13 cellular contexts compared by ENCODE assay signal in genomic region chr6:163331245-163331644, GRCh38.
DNase-seq lines count a peak whose midpoint lies in the region; TF ChIP-seq lines count a peak whose summit lies in the region.
"Had no signal": no experiment of that assay in that cellular context is flagged by ENCODE, and none has a peak within 500 bp of the region (broad histone marks: within the 10 kb centered on the region; RNA-seq: fewer than 3 reads in every experiment).

No MANE protein-coding gene starts in this region.

- no peak overlapping the region for H3K4ac ChIP-seq in neuronal stem cell (ENCODE audit: low read length)

- H2BK15ac ChIP-seq in neuronal stem cell (ENCODE audit: low read length): no peak overlapping the region

- peaks cover 6% of the 10 kb centered on the region for H3K9me3 ChIP-seq in endodermal cell (ENCODE audit: control insufficient read depth, low read length)
- H3K9me3 ChIP-seq in neuronal stem cell (replicated peaks in 1 of 2; ENCODE audit: control insufficient read depth in 2 of 2, insufficient read depth in 1 of 2, low read depth in 1 of 2, low read length in 2 of 2): peaks cover 0 to 2% of the 10 kb centered on the region in 2 donors
- no peaks in the 10 kb centered on the region for H3K9me3 ChIP-seq in PC-9 (ENCODE audit: insufficient read depth, low read depth)

- H3K4me1 ChIP-seq in endodermal cell (ENCODE audit: control insufficient read depth, insufficient read depth, low read length) (no peaks in the 10 kb centered on the region), neuronal stem cell (ENCODE audit: control insufficient read depth in 2 of 2, insufficient read depth in 1 of 2, low read depth in 1 of 2, low read length in 2 of 2) (peaks cover 7 to 11% of the 10 kb centered on the region in 2 donors), PC-9 (replicated peaks; ENCODE audit: insufficient read depth) (no peaks in the 10 kb centered on the region)

- no peak for TF ChIP-seq CTCF in brain (conservative IDR thresholded peaks at IDR 0.05)
- TF ChIP-seq CTCF in endodermal cell (conservative IDR thresholded peaks at IDR 0.05): no peak
- TF ChIP-seq CTCF in PC-9 (conservative IDR thresholded peaks at IDR 0.05): no peak

- H2BK5ac ChIP-seq in neuronal stem cell (ENCODE audit: low read length): no peak overlapping the region

- CTCF ChIA-PET in PC-9 (lab: Charles Lee): no interaction called here

- no peaks in the 10 kb centered on the region for H4K20me1 ChIP-seq in PC-9 (ENCODE audit: insufficient read depth)

- no peaks in the 10 kb centered on the region for H3K9me2 ChIP-seq in PC-9 (ENCODE audit: insufficient read depth)

- intact Hi-C loops in PC-9 (cut with micrococcal nuclease; ENCODE audit: unreplicated experiment): no loop called here

- DNase-seq in H7: peak; percentile 59
- peak; percentile 35 for DNase-seq in endodermal cell
- no peak for DNase-seq in neuronal stem cell (ENCODE audit: low spot score)
- no peak for DNase-seq in activated CD4-positive, alpha-beta T cell treated with anti-CD3 and anti-CD28 coated beads for 1 hour
- no peak for DNase-seq in PC-9
- no peak for DNase-seq in UCSD-AML1 (lab: John Stamatoyannopoulos, UW; ENCODE audit: unreplicated experiment)
- DNase-seq: CD4-positive, alpha-beta T cell; DMS79; GM23248; H9 had no signal

- no peak overlapping the region for H3K18ac ChIP-seq in neuronal stem cell (ENCODE audit: low read length)

- H3K27me3 Mint-ChIP-seq in brain: peaks cover 4% of the 10 kb centered on the region
- peaks cover 1% of the 10 kb centered on the region for H3K27me3 Mint-ChIP-seq in endodermal cell (ENCODE audit: insufficient read depth)

- H2AFZ ChIP-seq in neuronal stem cell (ENCODE audit: low read length): no peak overlapping the region
- no peak overlapping the region for H2AFZ ChIP-seq in PC-9
- H2AFZ ChIP-seq: GM23248 had no signal

- H3K4me2 ChIP-seq in neuronal stem cell (ENCODE audit: insufficient read depth, low read length, poor library complexity, severe bottlenecking) (no peak overlapping the region), PC-9 (no peak overlapping the region)

- WGBS in endodermal cell (ENCODE audit: insufficient coverage in 1 of 2, insufficient read length in 1 of 2), 2 experiments: 78 to 87% methylated on average over 8 to 9 of the region's 9 CpGs
- no CpG with 5 or more reads among the region's 9 CpGs for WGBS in neuronal stem cell (ENCODE audit: extremely low coverage in 2 of 2, insufficient read length in 2 of 2, insufficient replicate concordance in 1 of 2), 2 donors

- H3K14ac ChIP-seq in neuronal stem cell (ENCODE audit: low read length): no peak overlapping the region

- H3K23ac ChIP-seq in neuronal stem cell (ENCODE audit: low read depth, low read length, poor library complexity): no peak overlapping the region

- H3F3A ChIP-seq in PC-9 (ENCODE audit: insufficient read depth, low read depth): no peaks in the 10 kb centered on the region

- H3K79me1 ChIP-seq in neuronal stem cell (ENCODE audit: low read depth, low read length): no peaks in the 10 kb centered on the region

- H3K9me3 Mint-ChIP-seq in brain (peaks cover 0 to 6% (median 3%) of the 10 kb centered on the region in 5 experiments), endodermal cell (peaks cover 9% of the 10 kb centered on the region)
- H3K9me3 Mint-ChIP-seq: CD4-positive, alpha-beta T cell had no signal

- no peak overlapping the region for H3K9ac ChIP-seq in endodermal cell (ENCODE audit: extremely low read depth, low read length, poor library complexity, severe bottlenecking)
- H3K9ac ChIP-seq in neuronal stem cell (ENCODE audit: low read depth, low read length, poor library complexity): no peak overlapping the region
- H3K9ac ChIP-seq: GM23248 had no signal

- H3K4me3 ChIP-seq in H7 (ENCODE audit: insufficient read depth, low read depth, low read length): no peak overlapping the region
- H3K4me3 ChIP-seq in endodermal cell (ENCODE audit: low read length): no peak overlapping the region
- H3K4me3 ChIP-seq in neuronal stem cell (ENCODE audit: low read length in 2 of 2): no peak overlapping the region
- H3K4me3 ChIP-seq in PC-9: no peak overlapping the region
- H3K4me3 ChIP-seq: GM12878, GM23248 had no signal

- H3K27ac ChIP-seq in endodermal cell (ENCODE audit: low read depth, low read length) (no peak overlapping the region), neuronal stem cell (replicated peaks; ENCODE audit: low read length) (no peak overlapping the region), PC-9 (no peak overlapping the region)
- H3K27ac ChIP-seq: GM23248 had no signal

- H2BK12ac ChIP-seq in neuronal stem cell (ENCODE audit: low read length): no peak overlapping the region

- H3K79me2 ChIP-seq in PC-9 (ENCODE audit: low read depth): no peaks in the 10 kb centered on the region

- no peak overlapping the region for H2BK120ac ChIP-seq in neuronal stem cell (ENCODE audit: low read depth, low read length)

- H3K4me1 Mint-ChIP-seq in brain (peaks cover 40% of the 10 kb centered on the region), endodermal cell (peaks cover 4% of the 10 kb centered on the region)
- H3K4me1 Mint-ChIP-seq: B cell had no signal

- no peak overlapping the region for H4K8ac ChIP-seq in neuronal stem cell (ENCODE audit: low read depth, low read length)

- H3K27ac Mint-ChIP-seq in brain: peak overlapping the region in 4 of 5 experiments; percentile 68 to 85 (median 77)
- H3K27ac Mint-ChIP-seq in endodermal cell: no peak overlapping the region
- H3K27ac Mint-ChIP-seq: B cell; CD4-positive, alpha-beta T cell had no signal

- H3K36me3 ChIP-seq in H7 (replicated peaks; ENCODE audit: control insufficient read depth, insufficient read depth, low read length): no peaks in the 10 kb centered on the region
- no peaks in the 10 kb centered on the region for H3K36me3 ChIP-seq in endodermal cell (ENCODE audit: control insufficient read depth, insufficient read depth, low read length)
- H3K36me3 ChIP-seq in neuronal stem cell (replicated peaks in 1 of 2; ENCODE audit: control insufficient read depth in 2 of 2, insufficient read depth in 2 of 2, low read length in 2 of 2): no peaks in the 10 kb centered on the region
- H3K36me3 ChIP-seq in PC-9 (ENCODE audit: low read depth): no peaks in the 10 kb centered on the region

- H4K91ac ChIP-seq in neuronal stem cell (ENCODE audit: low read depth, low read length, poor library complexity): no peak overlapping the region

- H3K36me3 Mint-ChIP-seq in brain: no peaks in the 10 kb centered on the region
- H3K36me3 Mint-ChIP-seq in endodermal cell (ENCODE audit: low read depth): no peaks in the 10 kb centered on the region

- POLR2A ChIA-PET in PC-9 (lab: Charles Lee; ENCODE audit: unreplicated experiment): no interaction called here

- H3K27me3 ChIP-seq in H7 (ENCODE audit: control insufficient read depth, insufficient read depth, low read length): peaks cover 3% of the 10 kb centered on the region; the same call in 1 of the 2 replicates
- H3K27me3 ChIP-seq in endodermal cell (ENCODE audit: control insufficient read depth, insufficient read depth, low read length, poor library complexity, severe bottlenecking): no peaks in the 10 kb centered on the region
- no peaks in the 10 kb centered on the region for H3K27me3 ChIP-seq in neuronal stem cell (ENCODE audit: control insufficient read depth in 3 of 3, insufficient read depth in 3 of 3, low read depth in 1 of 3, low read length in 3 of 3)
- H3K27me3 ChIP-seq in PC-9 (ENCODE audit: insufficient read depth, low read depth): no peaks in the 10 kb centered on the region

- peak overlapping the region; percentile 34 for H2AK5ac ChIP-seq in neuronal stem cell (ENCODE audit: low read depth, low read length)

- BruUV-seq in PC-9 (replicated peaks; lab: Mats Ljungman, UMichigan): no TSS peak

- H3K4me3 Mint-ChIP-seq in brain: no peak overlapping the region
- no peak overlapping the region for H3K4me3 Mint-ChIP-seq in endodermal cell
- H3K4me3 Mint-ChIP-seq: B cell; CD4-positive, alpha-beta T cell; H9 had no signal

Comparison
In these comparisons a context has a peak if more than half of its experiments do, and no peak if none do; other contexts are left out.
1. DNase-seq: peak in H7 (single experiment) and endodermal cell (single experiment); none in neuronal stem cell (single experiment), activated CD4-positive, alpha-beta T cell treated with anti-CD3 and anti-CD28 coated beads for 1 hour (single experiment), PC-9 (0 of 2) and UCSD-AML1 (single experiment).